In genomic region chrX:47217121-47217851, GRCh38 we compare ENCODE assay signal across 8 cellular contexts. TPM values are rescaled to one million over a fixed set of nuclear protein-coding genes. Genes with fewer than 3 reads are reported as not detected.
DNase-seq lines count a peak whose midpoint lies in the region; ATAC-seq and TF ChIP-seq lines count a peak whose summit lies in the region.

No MANE protein-coding gene starts in this region.

- CTCF ChIA-PET in activated B cell treated with CpG ODN at 0.5 μM for 24 hours (lab: Charles Lee): interaction anchor here (1.0 to 1.5 kb wide), 4 partner anchors 21 to 306 kb away, joined by 3 to 4 read pairs (median 4); no protein-coding TSS in a partner anchor

- TF ChIP-seq CTCF in activated B cell treated with CpG ODN at 0.5 μM for 24 hours (IDR thresholded peaks at IDR 0.05): no peak

- ATAC-seq in CD4-positive, CD25-positive, alpha-beta regulatory T cell (ENCODE audit: low read depth in 2 of 2): no peak
- ATAC-seq in activated B cell treated with CpG ODN at 0.5 μM for 24 hours (ENCODE audit: low read depth): no peak
- ATAC-seq in natural killer cell treated with Interleukin-12 subunit alpha and Interleukin-12 subunit beta and Interleukin-15 and Interleukin-18, amount 100 ng/mL, for 72 hours: no peak
- no peak for ATAC-seq in GM19328 (IDR thresholded peaks at IDR 0.05; ENCODE audit: unreplicated experiment)
- no peak for ATAC-seq in HG02885 (IDR thresholded peaks at IDR 0.05; ENCODE audit: poor library complexity, unreplicated experiment)

- peaks cover 34% of the 10 kb centered on the region for H3K36me3 ChIP-seq in CD4-positive, CD25-positive, alpha-beta regulatory T cell (ENCODE audit: control insufficient read depth, insufficient read depth, low read length)

- H3K9me3 Mint-ChIP-seq in CD4-positive, CD25-positive, alpha-beta regulatory T cell: no peaks in the 10 kb centered on the region
- no peaks in the 10 kb centered on the region for H3K9me3 Mint-ChIP-seq in IgD-negative memory B cell
- H3K9me3 Mint-ChIP-seq in activated B cell treated with CpG ODN at 0.5 μM for 24 hours: no peaks in the 10 kb centered on the region
- no peaks in the 10 kb centered on the region for H3K9me3 Mint-ChIP-seq in natural killer cell treated with Interleukin-12 subunit alpha and Interleukin-12 subunit beta and Interleukin-15 and Interleukin-18, amount 100 ng/mL, for 72 hours

- peaks cover 26% of the 10 kb centered on the region for H3K4me1 ChIP-seq in CD4-positive, CD25-positive, alpha-beta regulatory T cell (ENCODE audit: control insufficient read depth, insufficient read depth, low read length, poor library complexity, severe bottlenecking)

- intact Hi-C loops in activated B cell treated with CpG ODN at 0.5 μM for 24 hours (cut with micrococcal nuclease): loop anchor here (5.0 kb wide), 1 partner anchor 435 kb away; the partner anchor contains the start of gene ELK1

- DNase-seq in CD4-positive, CD25-positive, alpha-beta regulatory T cell: peak in 1 of 3 donors; percentile 8
- DNase-seq in activated B cell treated with CpG ODN at 0.5 μM for 24 hours (no peak), erythroblast (lab: John Stamatoyannopoulos, UW) (peak; percentile 30 to 50), UCSD-AML1 (lab: John Stamatoyannopoulos, UW; ENCODE audit: unreplicated experiment) (no peak)
- DNase-seq in natural killer cell treated with Interleukin-12 subunit alpha and Interleukin-12 subunit beta and Interleukin-15 and Interleukin-18, amount 100 ng/mL, for 72 hours (ENCODE audit: low spot score): no peak

- no peaks in the 10 kb centered on the region for H3K9me3 ChIP-seq in CD4-positive, CD25-positive, alpha-beta regulatory T cell (ENCODE audit: control insufficient read depth in 2 of 2, low read length in 2 of 2)

- H3K27ac ChIP-seq in CD4-positive, CD25-positive, alpha-beta regulatory T cell (ENCODE audit: insufficient read depth, low read length, poor library complexity, severe bottlenecking): peak overlapping the region; percentile 91

- POLR2A ChIA-PET in activated B cell treated with CpG ODN at 0.5 μM for 24 hours (lab: Charles Lee): interaction anchor here (0.6 to 3.6 kb wide), 18 partner anchors 12 to 343 kb away, joined by 3 to 53 read pairs (median 4); partner anchors contain the start of genes ARAF, NDUFB11, RBM10 and USP11

- H3K4me3 Mint-ChIP-seq in CD4-positive, CD25-positive, alpha-beta regulatory T cell: peak overlapping the region; percentile 90 to 98 (median 96)
- H3K4me3 Mint-ChIP-seq in IgD-negative memory B cell (peak overlapping the region; percentile 89 to 98 (median 96)), activated B cell treated with CpG ODN at 0.5 μM for 24 hours (peak overlapping the region; percentile 92)
- peak overlapping the region; percentile 95 for H3K4me3 Mint-ChIP-seq in natural killer cell treated with Interleukin-12 subunit alpha and Interleukin-12 subunit beta and Interleukin-15 and Interleukin-18, amount 100 ng/mL, for 72 hours

- H3K4me1 Mint-ChIP-seq in CD4-positive, CD25-positive, alpha-beta regulatory T cell: peaks cover 12 to 54% (median 26%) of the 10 kb centered on the region in 4 donors
- H3K4me1 Mint-ChIP-seq in IgD-negative memory B cell (peaks cover 22 to 30% (median 25%) of the 10 kb centered on the region in 3 donors), activated B cell treated with CpG ODN at 0.5 μM for 24 hours (peaks cover 40% of the 10 kb centered on the region)
- peaks cover 40 to 42% of the 10 kb centered on the region in 2 donors for H3K4me1 Mint-ChIP-seq in natural killer cell treated with Interleukin-12 subunit alpha and Interleukin-12 subunit beta and Interleukin-15 and Interleukin-18, amount 100 ng/mL, for 72 hours (ENCODE audit: low read depth in 2 of 2)

- H3K27me3 ChIP-seq in CD4-positive, CD25-positive, alpha-beta regulatory T cell (ENCODE audit: control insufficient read depth, insufficient read depth, low read length): no peaks in the 10 kb centered on the region

- no peaks in the 10 kb centered on the region for H3K27me3 Mint-ChIP-seq in CD4-positive, CD25-positive, alpha-beta regulatory T cell
- H3K27me3 Mint-ChIP-seq in IgD-negative memory B cell: no peaks in the 10 kb centered on the region
- H3K27me3 Mint-ChIP-seq in activated B cell treated with CpG ODN at 0.5 μM for 24 hours: no peaks in the 10 kb centered on the region
- H3K27me3 Mint-ChIP-seq in natural killer cell treated with Interleukin-12 subunit alpha and Interleukin-12 subunit beta and Interleukin-15 and Interleukin-18, amount 100 ng/mL, for 72 hours: no peaks in the 10 kb centered on the region

- H3K27ac Mint-ChIP-seq in CD4-positive, CD25-positive, alpha-beta regulatory T cell: peak overlapping the region; percentile 94 to 99 (median 99)
- peak overlapping the region; percentile 96 to 99 (median 98) for H3K27ac Mint-ChIP-seq in IgD-negative memory B cell
- peak overlapping the region; percentile 99 for H3K27ac Mint-ChIP-seq in activated B cell treated with CpG ODN at 0.5 μM for 24 hours
- peak overlapping the region; percentile 98 to 99 for H3K27ac Mint-ChIP-seq in natural killer cell treated with Interleukin-12 subunit alpha and Interleukin-12 subunit beta and Interleukin-15 and Interleukin-18, amount 100 ng/mL, for 72 hours

- H3K4me3 ChIP-seq in CD4-positive, CD25-positive, alpha-beta regulatory T cell (ENCODE audit: low read depth, low read length): peak overlapping the region; percentile 67

- no peak for TF ChIP-seq POLR2A in erythroblast (IDR thresholded peaks at IDR 0.05; ENCODE audit: low read length)

- H3K36me3 Mint-ChIP-seq in CD4-positive, CD25-positive, alpha-beta regulatory T cell: peaks cover 34% of the 10 kb centered on the region
- H3K36me3 Mint-ChIP-seq in IgD-negative memory B cell (peaks cover 13% of the 10 kb centered on the region), activated B cell treated with CpG ODN at 0.5 μM for 24 hours (ENCODE audit: low read depth) (peaks cover 54% of the 10 kb centered on the region)
- peaks cover 17% of the 10 kb centered on the region for H3K36me3 Mint-ChIP-seq in natural killer cell treated with Interleukin-12 subunit alpha and Interleukin-12 subunit beta and Interleukin-15 and Interleukin-18, amount 100 ng/mL, for 72 hours

RNA-seq across cellular contexts. Expression of gene CDK16, which starts 1.2 kb away (rescaled TPM):
- 186 TPM for total RNA-seq in CD4-positive, CD25-positive, alpha-beta regulatory T cell
- 10 to 100 TPM in 1 of 4 donors, 1 to 10 TPM in 3; 3.9 to 10.7 (median 7.2) TPM for polyA plus RNA-seq in CD4-positive, CD25-positive, alpha-beta regulatory T cell
- polyA plus RNA-seq in IgD-negative memory B cell: 16.8 TPM
- 45.0 and 49.0 TPM in 2 replicates for total RNA-seq in activated B cell treated with CpG ODN at 0.5 μM for 24 hours
- 10 to 100 TPM; 62.2 to 63.7 TPM for total RNA-seq in natural killer cell treated with Interleukin-12 subunit alpha and Interleukin-12 subunit beta and Interleukin-15 and Interleukin-18, amount 100 ng/mL, for 72 hours

RNA-seq across cellular contexts. Expression of gene USP11, which starts 15.5 kb away (rescaled TPM):
- 97.3 TPM for total RNA-seq in CD4-positive, CD25-positive, alpha-beta regulatory T cell
- 10 to 100 TPM; 46.0 to 69.2 (median 56.3) TPM for polyA plus RNA-seq in CD4-positive, CD25-positive, alpha-beta regulatory T cell
- polyA plus RNA-seq in IgD-negative memory B cell: 68.6 TPM
- 84.3 and 89.2 TPM in 2 replicates for total RNA-seq in activated B cell treated with CpG ODN at 0.5 μM for 24 hours
- total RNA-seq in natural killer cell treated with Interleukin-12 subunit alpha and Interleukin-12 subunit beta and Interleukin-15 and Interleukin-18, amount 100 ng/mL, for 72 hours: 10 to 100 TPM; 45.7 to 49.2 TPM

RNA-seq across cellular contexts. Expression of gene UBA1, which starts 23.7 kb away (rescaled TPM):
- 173 TPM for total RNA-seq in CD4-positive, CD25-positive, alpha-beta regulatory T cell
- polyA plus RNA-seq in CD4-positive, CD25-positive, alpha-beta regulatory T cell: 100 to 1,000 TPM; 163 to 210 (median 175) TPM
- 190 TPM for polyA plus RNA-seq in IgD-negative memory B cell
- total RNA-seq in activated B cell treated with CpG ODN at 0.5 μM for 24 hours: 229 and 235 TPM in 2 replicates
- total RNA-seq in natural killer cell treated with Interleukin-12 subunit alpha and Interleukin-12 subunit beta and Interleukin-15 and Interleukin-18, amount 100 ng/mL, for 72 hours: 100 to 1,000 TPM; 227 to 243 TPM

Comparison
In these comparisons a context has a peak if more than half of its experiments do, and no peak if none do; other contexts are left out.
1. DNase-seq: peak in erythroblast (2 of 2); none in activated B cell treated with CpG ODN at 0.5 μM for 24 hours (single experiment), natural killer cell treated with Interleukin-12 subunit alpha and Interleukin-12 subunit beta and Interleukin-15 and Interleukin-18, amount 100 ng/mL, for 72 hours (single experiment) and UCSD-AML1 (single experiment).
2. Peak in every context shown above with its lines, with median percentiles within 50 percentile points of each other: H3K27ac Mint-ChIP-seq and H3K4me3 Mint-ChIP-seq.